14 cellular contexts compared by ENCODE assay signal in genomic region chr2:120480903-120481445, GRCh38.
"Had no signal": no experiment of that assay in that cellular context is flagged by ENCODE, and none has a peak within 500 bp of the region (broad histone marks: within the 10 kb centered on the region; RNA-seq: fewer than 3 reads in every experiment).

No MANE protein-coding gene starts in this region.

- H3K4me3 ChIP-seq: adrenal gland, gastrocnemius medialis, pancreas, tibial artery had no signal

- H3K27ac ChIP-seq: adrenal gland, epithelial cell of prostate, gastrocnemius medialis, pancreas, tibial artery had no signal

- H3K4me1 ChIP-seq: adrenal gland, gastrocnemius medialis had no signal

- FAIRE-seq: keratinocyte, pancreas, small intestine had no signal

- H3K27me3 ChIP-seq: adrenal gland, gastrocnemius medialis, pancreas, tibial artery had no signal

- H3K36me3 ChIP-seq: adrenal gland, gastrocnemius medialis, pancreas, tibial artery had no signal

- H3K9me3 ChIP-seq: adrenal gland, gastrocnemius medialis, pancreas, tibial artery had no signal

- DNase-seq: activated CD4-positive, alpha-beta T cell treated with anti-CD3 and anti-CD28 coated beads for 4 hours; activated CD8-positive, alpha-beta T cell treated with anti-CD3 and anti-CD28 coated beads, Interleukin-2, amount 10 ng/mL, durations not matched to agents 7 days and 5 days; activated naive CD4-positive, alpha-beta T cell treated with anti-CD3 and anti-CD28 coated beads, Interleukin-2, amount 50 U/mL, for 16 hours; cerebellar nuclear complex; effector memory CD8-positive, alpha-beta T cell; gastrocnemius medialis; retina; small intestine; T-helper 9 cell had no signal

- ATAC-seq: activated CD8-positive, alpha-beta T cell treated with anti-CD3 and anti-CD28 coated beads, Interleukin-2, amount 10 ng/mL, durations not matched to agents 7 days and 5 days; effector memory CD8-positive, alpha-beta T cell; gastrocnemius medialis had no signal
